ENCODE assay signal across 8 cellular contexts in the genomic region with DNA sequence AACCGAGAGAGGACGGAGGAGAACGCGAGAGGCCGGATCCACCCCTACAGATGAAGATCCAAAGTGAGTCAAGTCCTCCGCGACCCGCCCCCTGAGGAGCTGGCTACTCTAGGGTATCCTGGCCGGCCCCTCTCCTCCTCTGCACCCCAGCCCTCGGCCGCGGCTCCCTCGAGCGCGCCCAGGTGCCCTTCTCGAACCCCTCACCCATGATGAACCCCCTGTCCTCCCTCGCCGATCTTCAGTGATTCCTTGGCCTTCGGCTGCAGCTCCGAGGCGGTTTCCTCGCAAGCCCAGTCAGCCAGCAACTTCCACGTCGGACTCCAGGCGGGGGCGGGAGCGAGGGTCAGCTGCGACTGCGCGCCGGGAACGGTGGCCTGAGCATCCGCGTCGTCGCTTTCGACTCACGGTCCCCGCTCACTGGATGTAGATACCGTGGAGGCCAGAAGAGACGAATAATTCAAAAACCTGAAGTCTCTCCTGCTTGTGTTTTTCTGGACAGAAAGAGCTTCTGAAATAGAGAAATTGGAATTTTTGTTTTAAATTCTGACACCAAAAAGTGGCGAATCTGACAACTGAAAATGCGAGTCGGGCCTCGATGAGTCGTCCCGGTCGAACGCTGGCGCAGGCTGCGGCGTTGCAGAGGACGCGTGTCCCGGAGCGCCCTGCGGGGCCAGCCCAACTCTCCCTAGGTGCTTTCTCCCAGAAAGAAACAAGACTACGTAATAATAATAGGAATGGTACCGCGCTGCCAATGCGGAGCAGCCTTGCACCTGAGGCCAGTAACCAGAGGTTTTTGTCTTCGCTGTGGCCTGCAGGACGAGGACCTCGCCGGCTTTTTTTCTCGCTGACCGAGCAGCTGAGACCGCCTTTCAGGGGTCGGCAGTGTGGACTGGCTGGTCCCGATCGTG. TPM values are rescaled to one million over a fixed set of nuclear protein-coding genes. Genes with fewer than 3 reads are reported as not detected.
A peak's percentile ranks its signal among the peaks of the same experiment; 100 is the strongest.
DNase-seq lines count a peak whose midpoint lies in the region; ATAC-seq and TF ChIP-seq lines count a peak whose summit lies in the region.

A gene (minus strand): TSS at position 335 of the 908 bp plus-strand sequence. CDS start 127 bp downstream, at position 208.

- POLR2A ChIA-PET in AG04449 (lab: Yijun Ruan, JAX): interaction anchor here (0.9 to 1.5 kb wide), 4 partner anchors 18 to 448 kb away, joined by 3 to 6 read pairs (median 4); no protein-coding TSS in a partner anchor

- ATAC-seq in GM18870 (IDR thresholded peaks at IDR 0.05; ENCODE audit: unreplicated experiment) (peak; percentile 64), HG03108 (IDR thresholded peaks at IDR 0.05; ENCODE audit: unreplicated experiment) (peak; percentile 79)

- H3K27me3 ChIP-seq in mammary epithelial cell (ENCODE audit: insufficient read depth, low read length) (no peaks in the 10 kb centered on the region), smooth muscle cell (ENCODE audit: low read depth) (peaks cover 10% of the 10 kb centered on the region)

- no TSS peak for BruUV-seq in mammary epithelial cell (replicated peaks; lab: Mats Ljungman, UMichigan)

- H3K9ac ChIP-seq in mammary epithelial cell (ENCODE audit: insufficient read depth, low read length) (peak within 1 kb of the TSS; percentile 97), smooth muscle cell (ENCODE audit: low read depth) (peak within 1 kb of the TSS; percentile 95)

- TF ChIP-seq CTCF in AG04449 (IDR thresholded peaks at IDR 0.05; ENCODE audit: insufficient read depth, low read length, missing control alignments): no peak
- TF ChIP-seq CTCF in WI38 (IDR thresholded peaks at IDR 0.05; ENCODE audit: low read depth, low read length): no peak
- no peak for TF ChIP-seq CTCF in mammary epithelial cell (conservative IDR thresholded peaks at IDR 0.05 in 1 of 2, IDR thresholded peaks at IDR 0.05 in 1 of 2; ENCODE audit: extremely low read depth in 1 of 2, insufficient read depth in 1 of 2, low read depth in 1 of 2, low read length in 2 of 2)
- TF ChIP-seq CTCF in smooth muscle cell (IDR thresholded peaks at IDR 0.05; ENCODE audit: borderline replicate concordance, insufficient read depth, poor library complexity, severe bottlenecking): no peak

- no peaks in the 10 kb centered on the region for H3F3A ChIP-seq in smooth muscle cell (ENCODE audit: low read depth)

- in situ Hi-C loops in mammary epithelial cell (cut with MboI; ENCODE audit: low sequenced_read_pairs in 2 of 2): loop anchor here in 1 of 2 donors (25.0 kb wide), 2 partner anchors 355 to 430 kb away; a partner anchor contains a TSS

- WGBS in mammary epithelial cell (ENCODE audit: low coverage, missing lambda C conversion rate): 3% methylated on average over 37 of the region's 71 CpGs
- 1% methylated on average over 71 of the region's 71 CpGs for WGBS in smooth muscle cell (ENCODE audit: low lambda C conversion rate)

- CTCF ChIA-PET in AG04449 (lab: Yijun Ruan, JAX) (interaction anchor here (0.8 to 1.8 kb wide), 4 partner anchors 10 to 424 kb away, joined by 3 to 5 read pairs (median 4); a partner anchor contains a TSS), mammary epithelial cell (lab: Charles Lee; ENCODE audit: low non-redundant PET) (no interaction called here)

- H4K20me1 ChIP-seq in mammary epithelial cell (ENCODE audit: insufficient read depth, low read length) (no peaks in the 10 kb centered on the region), smooth muscle cell (ENCODE audit: low read depth) (peaks cover 41% of the 10 kb centered on the region)

- H3K4me1 ChIP-seq in mammary epithelial cell (ENCODE audit: insufficient read depth, low read length) (peaks cover 24% of the 10 kb centered on the region), smooth muscle cell (ENCODE audit: low read depth) (peaks cover 13% of the 10 kb centered on the region)

- H3K4me2 ChIP-seq in mammary epithelial cell (ENCODE audit: insufficient read depth, low read depth, low read length) (peak within 1 kb of the TSS; percentile 97), smooth muscle cell (peak within 1 kb of the TSS; percentile 85)

- H3K36me3 ChIP-seq in mammary epithelial cell (ENCODE audit: insufficient read depth, low read length): no peaks in the 10 kb centered on the region
- no peaks in the 10 kb centered on the region for H3K36me3 ChIP-seq in smooth muscle cell (ENCODE audit: low read depth)

- dilution Hi-C loops in mammary epithelial cell (cut with HindIII; ENCODE audit: low sequenced_read_pairs): no loop called here

- H3K27ac ChIP-seq in mammary epithelial cell (ENCODE audit: insufficient read depth, low read depth, low read length): peak within 1 kb of the TSS; percentile 98
- peak within 1 kb of the TSS; percentile 95 for H3K27ac ChIP-seq in smooth muscle cell (ENCODE audit: low read depth)

- H2AFZ ChIP-seq in mammary epithelial cell (ENCODE audit: low read depth, low read length): peak within 1 kb of the TSS; percentile 86
- peak within 1 kb of the TSS; percentile 92 for H2AFZ ChIP-seq in smooth muscle cell (ENCODE audit: low read depth)

- peaks cover 51% of the 10 kb centered on the region for H3K79me2 ChIP-seq in mammary epithelial cell (ENCODE audit: insufficient read depth, low read length)
- H3K79me2 ChIP-seq in smooth muscle cell (ENCODE audit: low read depth): peaks cover 45% of the 10 kb centered on the region

- H3K4me3 ChIP-seq in AG04449 (ENCODE audit: low read depth, low read length): peak within 1 kb of the TSS; percentile 93
- peak within 1 kb of the TSS; percentile 92 for H3K4me3 ChIP-seq in WI38 (ENCODE audit: low read depth, low read length)
- peak within 1 kb of the TSS; percentile 72 to 99 (median 88) for H3K4me3 ChIP-seq in mammary epithelial cell (replicated peaks in 1 of 3; ENCODE audit: insufficient read depth in 1 of 3, low read depth in 2 of 3, low read length in 3 of 3)
- H3K4me3 ChIP-seq in smooth muscle cell: peak within 1 kb of the TSS; percentile 75

- H3K9me3 ChIP-seq in mammary epithelial cell (replicated peaks; ENCODE audit: insufficient read depth, low read length): no peaks in the 10 kb centered on the region
- H3K9me3 ChIP-seq in smooth muscle cell (replicated peaks; ENCODE audit: low read depth): no peaks in the 10 kb centered on the region

- DNase-seq in AG04449 (ENCODE audit: low read depth, low spot score) (peak; percentile 45), NCI-H2196 treated with DMSO at 0.1 percent for 48 hours (lab: John Stamatoyannopoulos, UW; ENCODE audit: unreplicated experiment) (peak; percentile 66), mammary epithelial cell (peak; percentile 88), iPS-NIHi7 (ENCODE audit: extremely low spot score) (peak; percentile 83), smooth muscle cell (lab: John Stamatoyannopoulos, UW; ENCODE audit: unreplicated experiment) (peak; percentile 82)

- intact Hi-C loops in mammary epithelial cell (cut with micrococcal nuclease): loop anchor here (5.0 to 10.0 kb wide), 2 partner anchors 483 to 580 kb away; no protein-coding TSS in a partner anchor

RNA-seq across cellular contexts. Expression of the gene that starts here (rescaled TPM):
- 10 to 100 TPM; 64.0 to 93.5 TPM for total RNA-seq in mammary epithelial cell
- 48.2 TPM for polyA plus RNA-seq in mammary epithelial cell
- polyA minus RNA-seq in mammary epithelial cell: 23.3 TPM
- total RNA-seq in smooth muscle cell: 122 and 172 TPM in 2 replicates
- 74.4 and 93.2 TPM in 2 replicates for polyA plus RNA-seq in smooth muscle cell

Comparison
In these comparisons a context has a peak if more than half of its experiments do, and no peak if none do; other contexts are left out.
1. Peak in every context shown above with its lines: DNase-seq, ATAC-seq, H3K4me3 ChIP-seq and H3K27ac ChIP-seq.